1 cellular context compared by ENCODE assay signal in the genomic region with DNA sequence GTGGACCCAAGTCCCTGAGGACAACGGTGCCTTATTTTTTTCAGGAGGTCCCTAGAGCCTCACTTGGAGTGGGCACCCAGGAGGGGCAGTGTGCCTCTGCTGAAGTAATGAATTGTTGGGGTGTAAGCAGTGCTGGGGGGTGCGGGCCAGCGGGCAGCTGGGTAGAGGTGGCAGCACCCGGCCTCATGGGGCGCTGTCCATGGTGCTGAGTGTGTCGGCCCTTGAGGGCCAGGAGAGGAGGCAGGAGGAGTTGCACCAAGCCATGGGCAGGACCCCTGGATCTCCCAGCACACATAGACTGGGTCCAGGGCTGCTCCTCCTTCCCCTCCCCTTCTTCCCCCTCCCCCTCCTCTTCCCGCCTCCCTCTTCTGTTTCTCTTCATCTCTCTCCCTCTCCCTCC.
TF ChIP-seq lines count a peak whose summit lies in the region.

No MANE protein-coding gene starts in this region.

TF ChIP-seq in SK-N-SH, 30 proteins besides CTCF, POLR2A, EP300 and RAD21:
- TF ChIP-seq, protein P1, sequence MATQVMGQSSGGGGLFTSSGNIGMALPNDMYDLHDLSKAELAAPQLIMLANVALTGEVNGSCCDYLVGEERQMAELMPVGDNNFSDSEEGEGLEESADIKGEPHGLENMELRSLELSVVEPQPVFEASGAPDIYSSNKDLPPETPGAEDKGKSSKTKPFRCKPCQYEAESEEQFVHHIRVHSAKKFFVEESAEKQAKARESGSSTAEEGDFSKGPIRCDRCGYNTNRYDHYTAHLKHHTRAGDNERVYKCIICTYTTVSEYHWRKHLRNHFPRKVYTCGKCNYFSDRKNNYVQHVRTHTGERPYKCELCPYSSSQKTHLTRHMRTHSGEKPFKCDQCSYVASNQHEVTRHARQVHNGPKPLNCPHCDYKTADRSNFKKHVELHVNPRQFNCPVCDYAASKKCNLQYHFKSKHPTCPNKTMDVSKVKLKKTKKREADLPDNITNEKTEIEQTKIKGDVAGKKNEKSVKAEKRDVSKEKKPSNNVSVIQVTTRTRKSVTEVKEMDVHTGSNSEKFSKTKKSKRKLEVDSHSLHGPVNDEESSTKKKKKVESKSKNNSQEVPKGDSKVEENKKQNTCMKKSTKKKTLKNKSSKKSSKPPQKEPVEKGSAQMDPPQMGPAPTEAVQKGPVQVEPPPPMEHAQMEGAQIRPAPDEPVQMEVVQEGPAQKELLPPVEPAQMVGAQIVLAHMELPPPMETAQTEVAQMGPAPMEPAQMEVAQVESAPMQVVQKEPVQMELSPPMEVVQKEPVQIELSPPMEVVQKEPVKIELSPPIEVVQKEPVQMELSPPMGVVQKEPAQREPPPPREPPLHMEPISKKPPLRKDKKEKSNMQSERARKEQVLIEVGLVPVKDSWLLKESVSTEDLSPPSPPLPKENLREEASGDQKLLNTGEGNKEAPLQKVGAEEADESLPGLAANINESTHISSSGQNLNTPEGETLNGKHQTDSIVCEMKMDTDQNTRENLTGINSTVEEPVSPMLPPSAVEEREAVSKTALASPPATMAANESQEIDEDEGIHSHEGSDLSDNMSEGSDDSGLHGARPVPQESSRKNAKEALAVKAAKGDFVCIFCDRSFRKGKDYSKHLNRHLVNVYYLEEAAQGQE (IDR thresholded peaks at IDR 0.05; ENCODE audit: low read depth, low read length) = peak; percentile 52; the same call in 1 of the 2 replicates
